Comparison of ENCODE assay signal across 1 cellular context in the genomic region with DNA sequence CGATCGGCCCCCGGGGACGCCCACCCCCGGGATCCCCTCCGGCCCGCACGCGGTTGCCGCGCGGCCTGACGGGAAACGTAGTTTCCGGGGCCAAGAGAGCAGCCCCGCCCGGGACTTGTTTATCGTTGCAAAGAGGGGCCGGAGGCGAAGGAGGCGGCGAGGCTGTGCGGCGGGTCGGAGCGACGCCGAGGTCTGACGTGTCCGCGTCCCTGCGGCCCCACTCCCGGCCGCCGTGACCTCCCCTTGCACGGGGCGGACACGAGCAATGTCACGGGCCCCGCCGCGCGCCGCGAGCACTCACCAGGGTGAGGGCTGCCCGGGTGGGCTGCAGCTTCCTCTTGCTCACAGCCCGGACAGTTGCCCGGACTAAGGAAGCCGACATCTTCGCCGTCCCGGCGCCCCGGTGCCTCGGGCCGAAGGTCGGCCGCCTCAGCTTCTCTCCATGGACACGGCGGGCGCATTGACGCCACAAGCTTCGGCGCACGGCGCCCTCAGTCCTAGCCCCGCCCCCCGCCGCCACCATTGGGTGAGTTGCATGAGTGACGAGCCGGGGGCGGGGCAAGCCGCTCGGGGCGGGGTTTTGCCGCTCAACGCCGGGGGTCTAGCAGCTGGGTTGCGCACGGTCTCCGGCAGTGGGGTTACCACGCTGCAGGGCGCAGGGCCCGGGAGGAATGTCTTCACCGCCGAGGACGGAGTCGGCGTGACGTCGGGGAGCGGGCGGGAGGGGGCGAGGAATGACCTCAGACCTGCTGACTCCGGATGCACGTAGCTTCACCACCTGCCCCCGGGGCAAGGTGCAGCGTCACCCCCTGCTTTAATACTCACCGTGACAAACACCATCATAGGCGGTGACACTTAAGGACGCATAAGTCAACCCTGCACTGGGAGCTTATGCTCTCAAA.
A peak's percentile ranks its signal among the peaks of the same experiment; 100 is the strongest.
TF ChIP-seq lines count a peak whose summit lies in the region.

Gene ISCA1 (minus strand): TSS at position 462 of the 902 bp plus-strand sequence. CDS start 80 bp downstream, at position 382.

TF ChIP-seq in HCT116, 20 proteins besides CTCF, POLR2A, EP300 and RAD21 (continued from another document):
- TF ChIP-seq, protein P1, sequence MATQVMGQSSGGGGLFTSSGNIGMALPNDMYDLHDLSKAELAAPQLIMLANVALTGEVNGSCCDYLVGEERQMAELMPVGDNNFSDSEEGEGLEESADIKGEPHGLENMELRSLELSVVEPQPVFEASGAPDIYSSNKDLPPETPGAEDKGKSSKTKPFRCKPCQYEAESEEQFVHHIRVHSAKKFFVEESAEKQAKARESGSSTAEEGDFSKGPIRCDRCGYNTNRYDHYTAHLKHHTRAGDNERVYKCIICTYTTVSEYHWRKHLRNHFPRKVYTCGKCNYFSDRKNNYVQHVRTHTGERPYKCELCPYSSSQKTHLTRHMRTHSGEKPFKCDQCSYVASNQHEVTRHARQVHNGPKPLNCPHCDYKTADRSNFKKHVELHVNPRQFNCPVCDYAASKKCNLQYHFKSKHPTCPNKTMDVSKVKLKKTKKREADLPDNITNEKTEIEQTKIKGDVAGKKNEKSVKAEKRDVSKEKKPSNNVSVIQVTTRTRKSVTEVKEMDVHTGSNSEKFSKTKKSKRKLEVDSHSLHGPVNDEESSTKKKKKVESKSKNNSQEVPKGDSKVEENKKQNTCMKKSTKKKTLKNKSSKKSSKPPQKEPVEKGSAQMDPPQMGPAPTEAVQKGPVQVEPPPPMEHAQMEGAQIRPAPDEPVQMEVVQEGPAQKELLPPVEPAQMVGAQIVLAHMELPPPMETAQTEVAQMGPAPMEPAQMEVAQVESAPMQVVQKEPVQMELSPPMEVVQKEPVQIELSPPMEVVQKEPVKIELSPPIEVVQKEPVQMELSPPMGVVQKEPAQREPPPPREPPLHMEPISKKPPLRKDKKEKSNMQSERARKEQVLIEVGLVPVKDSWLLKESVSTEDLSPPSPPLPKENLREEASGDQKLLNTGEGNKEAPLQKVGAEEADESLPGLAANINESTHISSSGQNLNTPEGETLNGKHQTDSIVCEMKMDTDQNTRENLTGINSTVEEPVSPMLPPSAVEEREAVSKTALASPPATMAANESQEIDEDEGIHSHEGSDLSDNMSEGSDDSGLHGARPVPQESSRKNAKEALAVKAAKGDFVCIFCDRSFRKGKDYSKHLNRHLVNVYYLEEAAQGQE (IDR thresholded peaks at IDR 0.05; ENCODE audit: low read depth) = no peak
- TF ChIP-seq POLR2AphosphoS5 (IDR thresholded peaks at IDR 0.05; ENCODE audit: low read depth, low read length) (peak; percentile 92), ZNF274 (IDR thresholded peaks at IDR 0.05; ENCODE audit: low read depth, low read length) (no peak), CBX3 (IDR thresholded peaks at IDR 0.05; ENCODE audit: low read depth) (no peak), MAX (IDR thresholded peaks at IDR 0.05) (peak; percentile 87), JUND (IDR thresholded peaks at IDR 0.05) (no peak), EZH2 (IDR thresholded peaks at IDR 0.05) (no peak), SIN3A (IDR thresholded peaks at IDR 0.05; ENCODE audit: low read depth) (peak; percentile 59), SRF (IDR thresholded peaks at IDR 0.05; ENCODE audit: low read depth) (no peak), ZFX (IDR thresholded peaks at IDR 0.05) (peak; percentile 91)
- TF ChIP-seq, protein P2, sequence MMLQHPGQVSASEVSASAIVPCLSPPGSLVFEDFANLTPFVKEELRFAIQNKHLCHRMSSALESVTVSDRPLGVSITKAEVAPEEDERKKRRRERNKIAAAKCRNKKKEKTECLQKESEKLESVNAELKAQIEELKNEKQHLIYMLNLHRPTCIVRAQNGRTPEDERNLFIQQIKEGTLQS (IDR thresholded peaks at IDR 0.05) = no peak
